In genomic region chr4:8664031-8664805, GRCh38 we compare ENCODE assay signal across 19 cellular contexts.
"Had no signal": no experiment of that assay in that cellular context is flagged by ENCODE, and none has a peak within 500 bp of the region (broad histone marks: within the 10 kb centered on the region; RNA-seq: fewer than 3 reads in every experiment).

No MANE protein-coding gene starts in this region.

- H3K4me1 Mint-ChIP-seq: activated naive CD8-positive, alpha-beta T cell treated with anti-CD3 and anti-CD28 coated beads, Interleukin-2, amount 10 ng/mL, durations not matched to agents 7 days and 5 days; naive thymus-derived CD8-positive, alpha-beta T cell had no signal

- H3K9me3 Mint-ChIP-seq: activated naive CD8-positive, alpha-beta T cell treated with anti-CD3 and anti-CD28 coated beads, Interleukin-2, amount 10 ng/mL, durations not matched to agents 7 days and 5 days; activated T-helper 1 cell treated with anti-CD3 and anti-CD28 coated beads, Interleukin-12 subunit alpha, Interleukin-12 subunit beta, Interleukin-2, Interleukin-4 antibody, amounts not matched to agents 30 ng/mL and 10 ng/mL and 1 ng/mL, durations not matched to agents 14 hours and 24 hours and 36 hours; T-helper 1 cell treated with Interleukin-12 subunit alpha and Interleukin-12 subunit beta and Interleukin-4 antibody, amounts not matched to agents 30 μg/mL and 1 μg/mL, for 36 hours had no signal

- H3K9ac ChIP-seq: parathyroid adenoma had no signal

- H3K9me3 ChIP-seq: body of pancreas, colonic mucosa, neutrophil, thyroid gland had no signal

- H3K27me3 ChIP-seq: colonic mucosa, thyroid gland had no signal

- DNase-seq: activated CD4-positive, alpha-beta T cell treated with anti-CD3 and anti-CD28 coated beads, Interleukin-2, amount 50 U/mL, for 48 hours; activated CD4-positive, CD25-positive, alpha-beta regulatory T cell treated with anti-CD3 and anti-CD28 coated beads, Interleukin-2, amount 50 U/mL, for 72 hours; activated naive CD4-positive, alpha-beta T cell treated with Interleukin-2 at 50 U/mL for 16 hours; activated naive CD8-positive, alpha-beta T cell treated with anti-CD3 and anti-CD28 coated beads, Interleukin-2, amount 10 ng/mL, durations not matched to agents 7 days and 5 days; activated T-cell treated with anti-CD3 and anti-CD28 coated beads for 4 hours; amygdala; body of pancreas; caudate nucleus; colonic mucosa; hypothalamus; naive thymus-derived CD8-positive, alpha-beta T cell; stimulated activated CD4-positive, alpha-beta T cell treated with anti-CD3 and anti-CD28 coated beads, Interleukin-12 subunit alpha, Interleukin-12 subunit beta, amount 100 ng/mL, for 4 hours; stimulated activated CD4-positive, alpha-beta T cell treated with anti-CD3 and anti-CD28 coated beads, Interleukin-2, amount 100 ng/mL, for 24 hours; stimulated activated naive CD4-positive, alpha-beta T cell treated with Interleukin-2 at 50 U/mL for 16 hours; thyroid gland had no signal

- H3K4me1 ChIP-seq: body of pancreas, colonic mucosa, parathyroid adenoma, thyroid gland had no signal

- H3K36me3 ChIP-seq: colonic mucosa, neutrophil, thyroid gland had no signal

- H3K4me3 Mint-ChIP-seq: activated naive CD8-positive, alpha-beta T cell treated with anti-CD3 and anti-CD28 coated beads, Interleukin-2, amount 10 ng/mL, durations not matched to agents 7 days and 5 days; activated T-helper 1 cell treated with anti-CD3 and anti-CD28 coated beads, Interleukin-12 subunit alpha, Interleukin-12 subunit beta, Interleukin-2, Interleukin-4 antibody, amounts not matched to agents 30 ng/mL and 10 ng/mL and 1 ng/mL, durations not matched to agents 14 hours and 24 hours and 36 hours; naive thymus-derived CD8-positive, alpha-beta T cell; T-helper 1 cell treated with Interleukin-12 subunit alpha and Interleukin-12 subunit beta and Interleukin-4 antibody, amounts not matched to agents 30 μg/mL and 1 μg/mL, for 36 hours had no signal

- H3K4me3 ChIP-seq: body of pancreas, colonic mucosa, thyroid gland had no signal

- H3K36me3 Mint-ChIP-seq: activated naive CD8-positive, alpha-beta T cell treated with anti-CD3 and anti-CD28 coated beads, Interleukin-2, amount 10 ng/mL, durations not matched to agents 7 days and 5 days; naive thymus-derived CD8-positive, alpha-beta T cell had no signal

- ATAC-seq: body of pancreas; naive thymus-derived CD8-positive, alpha-beta T cell had no signal

- H3K27ac ChIP-seq: body of pancreas, colonic mucosa, neutrophil, parathyroid adenoma, thyroid gland had no signal

- H3K27ac Mint-ChIP-seq: activated naive CD8-positive, alpha-beta T cell treated with anti-CD3 and anti-CD28 coated beads, Interleukin-2, amount 10 ng/mL, durations not matched to agents 7 days and 5 days; activated T-helper 1 cell treated with anti-CD3 and anti-CD28 coated beads, Interleukin-12 subunit alpha, Interleukin-12 subunit beta, Interleukin-2, Interleukin-4 antibody, amounts not matched to agents 30 ng/mL and 10 ng/mL and 1 ng/mL, durations not matched to agents 14 hours and 24 hours and 36 hours; naive thymus-derived CD8-positive, alpha-beta T cell; T-helper 1 cell treated with Interleukin-12 subunit alpha and Interleukin-12 subunit beta and Interleukin-4 antibody, amounts not matched to agents 30 μg/mL and 1 μg/mL, for 36 hours had no signal
